ENCODE assay signal across 1 cellular context in the genomic region with DNA sequence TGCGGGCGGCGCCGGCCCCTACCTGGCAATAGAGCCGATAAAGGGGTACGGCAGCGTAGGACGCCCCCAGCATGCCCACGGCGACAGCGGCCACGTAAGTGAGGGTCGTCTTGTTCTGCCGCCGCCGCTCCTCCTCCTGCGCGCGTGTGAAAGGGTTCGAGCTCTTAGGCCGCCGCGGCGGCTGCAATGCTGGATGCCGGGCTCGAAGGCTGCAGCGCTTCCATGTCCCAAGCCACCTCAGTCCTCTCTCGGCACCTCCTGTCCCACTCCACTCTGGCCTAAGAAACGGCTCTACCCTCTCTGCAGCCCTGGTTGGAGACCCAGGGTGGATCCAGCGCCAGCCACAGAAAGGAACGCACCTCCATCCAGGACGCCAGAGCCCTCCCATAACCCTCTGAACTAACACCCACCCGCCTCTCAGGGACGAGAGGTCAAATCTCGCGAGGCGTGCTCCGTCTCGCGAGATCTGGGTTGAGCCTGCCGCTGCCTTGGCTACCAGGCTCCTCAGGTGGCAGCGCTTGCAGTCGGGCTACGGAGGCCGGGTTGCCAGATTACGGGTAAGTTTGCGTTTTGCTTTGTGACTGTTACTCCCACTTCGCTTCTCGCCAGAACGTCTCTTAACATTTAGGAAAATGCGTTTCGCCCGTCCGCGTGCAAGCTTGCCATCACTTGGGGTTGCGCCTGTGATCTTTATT.
A peak's percentile ranks its signal among the peaks of the same experiment; 100 is the strongest.
TF ChIP-seq lines count a peak whose summit lies in the region.

A gene with protein sequence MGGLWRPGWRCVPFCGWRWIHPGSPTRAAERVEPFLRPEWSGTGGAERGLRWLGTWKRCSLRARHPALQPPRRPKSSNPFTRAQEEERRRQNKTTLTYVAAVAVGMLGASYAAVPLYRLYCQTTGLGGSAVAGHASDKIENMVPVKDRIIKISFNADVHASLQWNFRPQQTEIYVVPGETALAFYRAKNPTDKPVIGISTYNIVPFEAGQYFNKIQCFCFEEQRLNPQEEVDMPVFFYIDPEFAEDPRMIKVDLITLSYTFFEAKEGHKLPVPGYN (minus strand): TSS at position 396 of the 695 bp plus-strand sequence. CDS start 8 bp downstream, at position 388.
A gene with protein sequence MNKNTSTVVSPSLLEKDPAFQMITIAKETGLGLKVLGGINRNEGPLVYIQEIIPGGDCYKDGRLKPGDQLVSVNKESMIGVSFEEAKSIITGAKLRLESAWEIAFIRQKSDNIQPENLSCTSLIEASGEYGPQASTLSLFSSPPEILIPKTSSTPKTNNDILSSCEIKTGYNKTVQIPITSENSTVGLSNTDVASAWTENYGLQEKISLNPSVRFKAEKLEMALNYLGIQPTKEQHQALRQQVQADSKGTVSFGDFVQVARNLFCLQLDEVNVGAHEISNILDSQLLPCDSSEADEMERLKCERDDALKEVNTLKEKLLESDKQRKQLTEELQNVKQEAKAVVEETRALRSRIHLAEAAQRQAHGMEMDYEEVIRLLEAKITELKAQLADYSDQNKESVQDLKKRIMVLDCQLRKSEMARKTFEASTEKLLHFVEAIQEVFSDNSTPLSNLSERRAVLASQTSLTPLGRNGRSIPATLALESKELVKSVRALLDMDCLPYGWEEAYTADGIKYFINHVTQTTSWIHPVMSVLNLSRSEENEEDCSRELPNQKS (plus strand): TSS at position 507 of the 695 bp plus-strand sequence. CDS start 17,455 bp downstream, outside the sequence.

TF ChIP-seq in GM12878, 131 proteins besides CTCF, POLR2A, EP300 and RAD21 (continued from another document and continues in another):
- TF ChIP-seq, protein P1, sequence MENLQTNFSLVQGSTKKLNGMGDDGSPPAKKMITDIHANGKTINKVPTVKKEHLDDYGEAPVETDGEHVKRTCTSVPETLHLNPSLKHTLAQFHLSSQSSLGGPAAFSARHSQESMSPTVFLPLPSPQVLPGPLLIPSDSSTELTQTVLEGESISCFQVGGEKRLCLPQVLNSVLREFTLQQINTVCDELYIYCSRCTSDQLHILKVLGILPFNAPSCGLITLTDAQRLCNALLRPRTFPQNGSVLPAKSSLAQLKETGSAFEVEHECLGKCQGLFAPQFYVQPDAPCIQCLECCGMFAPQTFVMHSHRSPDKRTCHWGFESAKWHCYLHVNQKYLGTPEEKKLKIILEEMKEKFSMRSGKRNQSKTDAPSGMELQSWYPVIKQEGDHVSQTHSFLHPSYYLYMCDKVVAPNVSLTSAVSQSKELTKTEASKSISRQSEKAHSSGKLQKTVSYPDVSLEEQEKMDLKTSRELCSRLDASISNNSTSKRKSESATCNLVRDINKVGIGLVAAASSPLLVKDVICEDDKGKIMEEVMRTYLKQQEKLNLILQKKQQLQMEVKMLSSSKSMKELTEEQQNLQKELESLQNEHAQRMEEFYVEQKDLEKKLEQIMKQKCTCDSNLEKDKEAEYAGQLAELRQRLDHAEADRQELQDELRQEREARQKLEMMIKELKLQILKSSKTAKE (IDR thresholded peaks at IDR 0.05; ENCODE audit: low read depth, poor library complexity, severe bottlenecking) = no peak
- TF ChIP-seq ZNF217 (IDR thresholded peaks at IDR 0.05) = peak; percentile 13; the same call in 1 of the 2 replicates
- TF ChIP-seq HDGF (IDR thresholded peaks at IDR 0.05) = peak; percentile 61; the same call in 1 of the 2 replicates
- no peak for TF ChIP-seq KLF5 (IDR thresholded peaks at IDR 0.05; ENCODE audit: partially characterized antibody)
- peak; percentile 25; the same call in 1 of the 2 replicates for TF ChIP-seq NR2F1 (conservative IDR thresholded peaks at IDR 0.05)
- peak; percentile 21; the same call in 1 of the 2 replicates for TF ChIP-seq SMC3 (IDR thresholded peaks at IDR 0.05; ENCODE audit: borderline replicate concordance, low read length)
- TF ChIP-seq ZBED1 (IDR thresholded peaks at IDR 0.05; ENCODE audit: borderline replicate concordance) = no peak
- TF ChIP-seq SREBF1 (IDR thresholded peaks at IDR 0.05; ENCODE audit: low read length) = no peak
- no peak for TF ChIP-seq TCF12 (IDR thresholded peaks at IDR 0.05; ENCODE audit: low read depth, low read length)
- no peak for TF ChIP-seq SIN3A (IDR thresholded peaks at IDR 0.05; ENCODE audit: low read depth, low read length)
- peak; percentile 52; the same call in 1 of the 2 replicates for TF ChIP-seq GATAD2B (conservative IDR thresholded peaks at IDR 0.05; ENCODE audit: low read depth)
- no peak for TF ChIP-seq SUPT20H (IDR thresholded peaks at IDR 0.05; ENCODE audit: borderline replicate concordance, control insufficient read depth, low read depth, low read length)
- TF ChIP-seq MYB (IDR thresholded peaks at IDR 0.05; ENCODE audit: borderline replicate concordance, low read depth, low read length) = no peak
- TF ChIP-seq, protein P2, sequence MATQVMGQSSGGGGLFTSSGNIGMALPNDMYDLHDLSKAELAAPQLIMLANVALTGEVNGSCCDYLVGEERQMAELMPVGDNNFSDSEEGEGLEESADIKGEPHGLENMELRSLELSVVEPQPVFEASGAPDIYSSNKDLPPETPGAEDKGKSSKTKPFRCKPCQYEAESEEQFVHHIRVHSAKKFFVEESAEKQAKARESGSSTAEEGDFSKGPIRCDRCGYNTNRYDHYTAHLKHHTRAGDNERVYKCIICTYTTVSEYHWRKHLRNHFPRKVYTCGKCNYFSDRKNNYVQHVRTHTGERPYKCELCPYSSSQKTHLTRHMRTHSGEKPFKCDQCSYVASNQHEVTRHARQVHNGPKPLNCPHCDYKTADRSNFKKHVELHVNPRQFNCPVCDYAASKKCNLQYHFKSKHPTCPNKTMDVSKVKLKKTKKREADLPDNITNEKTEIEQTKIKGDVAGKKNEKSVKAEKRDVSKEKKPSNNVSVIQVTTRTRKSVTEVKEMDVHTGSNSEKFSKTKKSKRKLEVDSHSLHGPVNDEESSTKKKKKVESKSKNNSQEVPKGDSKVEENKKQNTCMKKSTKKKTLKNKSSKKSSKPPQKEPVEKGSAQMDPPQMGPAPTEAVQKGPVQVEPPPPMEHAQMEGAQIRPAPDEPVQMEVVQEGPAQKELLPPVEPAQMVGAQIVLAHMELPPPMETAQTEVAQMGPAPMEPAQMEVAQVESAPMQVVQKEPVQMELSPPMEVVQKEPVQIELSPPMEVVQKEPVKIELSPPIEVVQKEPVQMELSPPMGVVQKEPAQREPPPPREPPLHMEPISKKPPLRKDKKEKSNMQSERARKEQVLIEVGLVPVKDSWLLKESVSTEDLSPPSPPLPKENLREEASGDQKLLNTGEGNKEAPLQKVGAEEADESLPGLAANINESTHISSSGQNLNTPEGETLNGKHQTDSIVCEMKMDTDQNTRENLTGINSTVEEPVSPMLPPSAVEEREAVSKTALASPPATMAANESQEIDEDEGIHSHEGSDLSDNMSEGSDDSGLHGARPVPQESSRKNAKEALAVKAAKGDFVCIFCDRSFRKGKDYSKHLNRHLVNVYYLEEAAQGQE (IDR thresholded peaks at IDR 0.05; ENCODE audit: low read depth, low read length) = no peak
- TF ChIP-seq, protein P3, sequence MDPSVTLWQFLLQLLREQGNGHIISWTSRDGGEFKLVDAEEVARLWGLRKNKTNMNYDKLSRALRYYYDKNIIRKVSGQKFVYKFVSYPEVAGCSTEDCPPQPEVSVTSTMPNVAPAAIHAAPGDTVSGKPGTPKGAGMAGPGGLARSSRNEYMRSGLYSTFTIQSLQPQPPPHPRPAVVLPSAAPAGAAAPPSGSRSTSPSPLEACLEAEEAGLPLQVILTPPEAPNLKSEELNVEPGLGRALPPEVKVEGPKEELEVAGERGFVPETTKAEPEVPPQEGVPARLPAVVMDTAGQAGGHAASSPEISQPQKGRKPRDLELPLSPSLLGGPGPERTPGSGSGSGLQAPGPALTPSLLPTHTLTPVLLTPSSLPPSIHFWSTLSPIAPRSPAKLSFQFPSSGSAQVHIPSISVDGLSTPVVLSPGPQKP (IDR thresholded peaks at IDR 0.05; ENCODE audit: low read depth, low read length) = no peak
- no peak for TF ChIP-seq PAX8 (IDR thresholded peaks at IDR 0.05)
- peak; percentile 44; the same call in 1 of the 2 replicates for TF ChIP-seq SMARCA5 (IDR thresholded peaks at IDR 0.05)
- peak; percentile 15 for TF ChIP-seq MYC (IDR thresholded peaks at IDR 0.05; ENCODE audit: insufficient read depth, insufficient read length, insufficient replicate concordance, low read length, severe bottlenecking)
- TF ChIP-seq, protein P4, sequence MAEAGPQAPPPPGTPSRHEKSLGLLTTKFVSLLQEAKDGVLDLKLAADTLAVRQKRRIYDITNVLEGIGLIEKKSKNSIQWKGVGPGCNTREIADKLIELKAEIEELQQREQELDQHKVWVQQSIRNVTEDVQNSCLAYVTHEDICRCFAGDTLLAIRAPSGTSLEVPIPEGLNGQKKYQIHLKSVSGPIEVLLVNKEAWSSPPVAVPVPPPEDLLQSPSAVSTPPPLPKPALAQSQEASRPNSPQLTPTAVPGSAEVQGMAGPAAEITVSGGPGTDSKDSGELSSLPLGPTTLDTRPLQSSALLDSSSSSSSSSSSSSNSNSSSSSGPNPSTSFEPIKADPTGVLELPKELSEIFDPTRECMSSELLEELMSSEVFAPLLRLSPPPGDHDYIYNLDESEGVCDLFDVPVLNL (IDR thresholded peaks at IDR 0.05; ENCODE audit: low read depth, low read length) = no peak
- TF ChIP-seq, protein P5, sequence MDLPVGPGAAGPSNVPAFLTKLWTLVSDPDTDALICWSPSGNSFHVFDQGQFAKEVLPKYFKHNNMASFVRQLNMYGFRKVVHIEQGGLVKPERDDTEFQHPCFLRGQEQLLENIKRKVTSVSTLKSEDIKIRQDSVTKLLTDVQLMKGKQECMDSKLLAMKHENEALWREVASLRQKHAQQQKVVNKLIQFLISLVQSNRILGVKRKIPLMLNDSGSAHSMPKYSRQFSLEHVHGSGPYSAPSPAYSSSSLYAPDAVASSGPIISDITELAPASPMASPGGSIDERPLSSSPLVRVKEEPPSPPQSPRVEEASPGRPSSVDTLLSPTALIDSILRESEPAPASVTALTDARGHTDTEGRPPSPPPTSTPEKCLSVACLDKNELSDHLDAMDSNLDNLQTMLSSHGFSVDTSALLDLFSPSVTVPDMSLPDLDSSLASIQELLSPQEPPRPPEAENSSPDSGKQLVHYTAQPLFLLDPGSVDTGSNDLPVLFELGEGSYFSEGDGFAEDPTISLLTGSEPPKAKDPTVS (IDR thresholded peaks at IDR 0.05; ENCODE audit: low read depth, low read length) = peak; percentile 59; the same call in 1 of the 2 replicates
- TF ChIP-seq HCFC1 (IDR thresholded peaks at IDR 0.05; ENCODE audit: low read length) = peak; percentile 59
- TF ChIP-seq, protein P6, sequence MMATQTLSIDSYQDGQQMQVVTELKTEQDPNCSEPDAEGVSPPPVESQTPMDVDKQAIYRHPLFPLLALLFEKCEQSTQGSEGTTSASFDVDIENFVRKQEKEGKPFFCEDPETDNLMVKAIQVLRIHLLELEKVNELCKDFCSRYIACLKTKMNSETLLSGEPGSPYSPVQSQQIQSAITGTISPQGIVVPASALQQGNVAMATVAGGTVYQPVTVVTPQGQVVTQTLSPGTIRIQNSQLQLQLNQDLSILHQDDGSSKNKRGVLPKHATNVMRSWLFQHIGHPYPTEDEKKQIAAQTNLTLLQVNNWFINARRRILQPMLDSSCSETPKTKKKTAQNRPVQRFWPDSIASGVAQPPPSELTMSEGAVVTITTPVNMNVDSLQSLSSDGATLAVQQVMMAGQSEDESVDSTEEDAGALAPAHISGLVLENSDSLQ (IDR thresholded peaks at IDR 0.05) = peak; percentile 78
- TF ChIP-seq, protein P7, sequence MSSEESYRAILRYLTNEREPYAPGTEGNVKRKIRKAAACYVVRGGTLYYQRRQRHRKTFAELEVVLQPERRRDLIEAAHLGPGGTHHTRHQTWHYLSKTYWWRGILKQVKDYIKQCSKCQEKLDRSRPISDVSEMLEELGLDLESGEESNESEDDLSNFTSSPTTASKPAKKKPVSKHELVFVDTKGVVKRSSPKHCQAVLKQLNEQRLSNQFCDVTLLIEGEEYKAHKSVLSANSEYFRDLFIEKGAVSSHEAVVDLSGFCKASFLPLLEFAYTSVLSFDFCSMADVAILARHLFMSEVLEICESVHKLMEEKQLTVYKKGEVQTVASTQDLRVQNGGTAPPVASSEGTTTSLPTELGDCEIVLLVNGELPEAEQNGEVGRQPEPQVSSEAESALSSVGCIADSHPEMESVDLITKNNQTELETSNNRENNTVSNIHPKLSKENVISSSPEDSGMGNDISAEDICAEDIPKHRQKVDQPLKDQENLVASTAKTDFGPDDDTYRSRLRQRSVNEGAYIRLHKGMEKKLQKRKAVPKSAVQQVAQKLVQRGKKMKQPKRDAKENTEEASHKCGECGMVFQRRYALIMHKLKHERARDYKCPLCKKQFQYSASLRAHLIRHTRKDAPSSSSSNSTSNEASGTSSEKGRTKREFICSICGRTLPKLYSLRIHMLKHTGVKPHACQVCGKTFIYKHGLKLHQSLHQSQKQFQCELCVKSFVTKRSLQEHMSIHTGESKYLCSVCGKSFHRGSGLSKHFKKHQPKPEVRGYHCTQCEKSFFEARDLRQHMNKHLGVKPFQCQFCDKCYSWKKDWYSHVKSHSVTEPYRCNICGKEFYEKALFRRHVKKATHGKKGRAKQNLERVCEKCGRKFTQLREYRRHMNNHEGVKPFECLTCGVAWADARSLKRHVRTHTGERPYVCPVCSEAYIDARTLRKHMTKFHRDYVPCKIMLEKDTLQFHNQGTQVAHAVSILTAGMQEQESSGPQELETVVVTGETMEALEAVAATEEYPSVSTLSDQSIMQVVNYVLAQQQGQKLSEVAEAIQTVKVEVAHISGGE (CRISPR knock-in tag; IDR thresholded peaks at IDR 0.05) = no peak
- TF ChIP-seq ATF7 (IDR thresholded peaks at IDR 0.05; ENCODE audit: low read depth) = no peak
- TF ChIP-seq JUND (IDR thresholded peaks at IDR 0.05; ENCODE audit: low read depth, low read length) = no peak
- no peak for TF ChIP-seq NRF1 (conservative IDR thresholded peaks at IDR 0.05; ENCODE audit: low read depth, low read length)
- TF ChIP-seq, protein P8, sequence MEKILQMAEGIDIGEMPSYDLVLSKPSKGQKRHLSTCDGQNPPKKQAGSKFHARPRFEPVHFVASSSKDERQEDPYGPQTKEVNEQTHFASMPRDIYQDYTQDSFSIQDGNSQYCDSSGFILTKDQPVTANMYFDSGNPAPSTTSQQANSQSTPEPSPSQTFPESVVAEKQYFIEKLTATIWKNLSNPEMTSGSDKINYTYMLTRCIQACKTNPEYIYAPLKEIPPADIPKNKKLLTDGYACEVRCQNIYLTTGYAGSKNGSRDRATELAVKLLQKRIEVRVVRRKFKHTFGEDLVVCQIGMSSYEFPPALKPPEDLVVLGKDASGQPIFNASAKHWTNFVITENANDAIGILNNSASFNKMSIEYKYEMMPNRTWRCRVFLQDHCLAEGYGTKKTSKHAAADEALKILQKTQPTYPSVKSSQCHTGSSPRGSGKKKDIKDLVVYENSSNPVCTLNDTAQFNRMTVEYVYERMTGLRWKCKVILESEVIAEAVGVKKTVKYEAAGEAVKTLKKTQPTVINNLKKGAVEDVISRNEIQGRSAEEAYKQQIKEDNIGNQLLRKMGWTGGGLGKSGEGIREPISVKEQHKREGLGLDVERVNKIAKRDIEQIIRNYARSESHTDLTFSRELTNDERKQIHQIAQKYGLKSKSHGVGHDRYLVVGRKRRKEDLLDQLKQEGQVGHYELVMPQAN (conservative IDR thresholded peaks at IDR 0.05) = peak; percentile 77; the same call in 1 of the 2 replicates
- TF ChIP-seq BHLHE40 (IDR thresholded peaks at IDR 0.05; ENCODE audit: borderline replicate concordance in 1 of 2, low read depth in 2 of 2, low read length in 1 of 2) = peak in 1 of 2 experiments; percentile 43; a peak in 2 of 4 replicates
- no peak; the same call in 1 of the 2 replicates for TF ChIP-seq FOXK2 (IDR thresholded peaks at IDR 0.05)
- peak; percentile 100 for TF ChIP-seq ASH2L (IDR thresholded peaks at IDR 0.05; ENCODE audit: borderline replicate concordance, low read depth)
